ENCODE assay signal across 17 cellular contexts in genomic region chr9:112002131-112002846, GRCh38.
A peak's percentile ranks its signal among the peaks of the same experiment; 100 is the strongest.
DNase-seq lines count a peak whose midpoint lies in the region; ATAC-seq and TF ChIP-seq lines count a peak whose summit lies in the region.
"Had no signal": no experiment of that assay in that cellular context is flagged by ENCODE, and none has a peak within 500 bp of the region (broad histone marks: within the 10 kb centered on the region; RNA-seq: fewer than 3 reads in every experiment).

No MANE protein-coding gene starts in this region.

- no peak overlapping the region for H3K4me3 ChIP-seq in neural progenitor cell
- H3K4me3 ChIP-seq: GM23338, Peyer's patch, uterus had no signal

- H3K4me1 ChIP-seq in neural progenitor cell = peaks cover 17% of the 10 kb centered on the region
- H3K4me1 ChIP-seq: BE2C, uterus had no signal

- no peak overlapping the region for H3K9ac ChIP-seq in neural progenitor cell

- no peak overlapping the region for H3K27ac ChIP-seq in neural progenitor cell
- H3K27ac ChIP-seq: uterus had no signal

- H3F3A ChIP-seq in neural progenitor cell (ENCODE audit: low read depth) = peaks cover 20% of the 10 kb centered on the region

- TF ChIP-seq CTCF in endothelial cell (IDR thresholded peaks at IDR 0.05; ENCODE audit: unreplicated experiment) = no peak
- TF ChIP-seq CTCF in neural progenitor cell (IDR thresholded peaks at IDR 0.05) = no peak
- TF ChIP-seq CTCF in natural killer cell (IDR thresholded peaks at IDR 0.05) = no peak

- no peak overlapping the region for H3K4me2 ChIP-seq in neural progenitor cell
- H3K4me2 ChIP-seq: GM23338 had no signal

- no peaks in the 10 kb centered on the region for H4K20me1 ChIP-seq in neural progenitor cell (ENCODE audit: low read depth)

- H3K27ac Mint-ChIP-seq in endothelial cell (ENCODE audit: unreplicated experiment) = peak overlapping the region; percentile 78
- no peak overlapping the region for H3K27ac Mint-ChIP-seq in neural progenitor cell
- H3K27ac Mint-ChIP-seq in natural killer cell = no peak overlapping the region
- H3K27ac Mint-ChIP-seq: activated CD8-positive, alpha-beta memory T cell treated with anti-CD3 and anti-CD28 coated beads, Interleukin-2, amount 10 ng/mL, durations not matched to agents 7 days and 5 days; GM23338; memory B cell had no signal

- H3K9me3 Mint-ChIP-seq in endothelial cell (ENCODE audit: unreplicated experiment) = no peaks in the 10 kb centered on the region
- H3K9me3 Mint-ChIP-seq in neural progenitor cell = no peaks in the 10 kb centered on the region
- H3K9me3 Mint-ChIP-seq in natural killer cell = no peaks in the 10 kb centered on the region
- H3K9me3 Mint-ChIP-seq: GM23338, memory B cell had no signal

- intact Hi-C loops in natural killer cell (cut with micrococcal nuclease) = no loop called here

- H2AFZ ChIP-seq in neural progenitor cell (replicated peaks) = no peak overlapping the region
- H2AFZ ChIP-seq: GM23338 had no signal

- H3K36me3 ChIP-seq in neural progenitor cell = no peaks in the 10 kb centered on the region
- H3K36me3 ChIP-seq: BE2C, Peyer's patch, uterus had no signal

- peaks cover 37% of the 10 kb centered on the region for H3K4me1 Mint-ChIP-seq in endothelial cell (ENCODE audit: unreplicated experiment)
- H3K4me1 Mint-ChIP-seq in neural progenitor cell = peaks cover 22% of the 10 kb centered on the region
- peaks cover 0 to 4% of the 10 kb centered on the region in 2 donors for H3K4me1 Mint-ChIP-seq in natural killer cell

- H3K27me3 Mint-ChIP-seq in endothelial cell (ENCODE audit: unreplicated experiment) (peaks cover 1% of the 10 kb centered on the region), neural progenitor cell (ENCODE audit: insufficient read depth, low read depth) (peaks cover 7% of the 10 kb centered on the region), natural killer cell (ENCODE audit: low read depth in 2 of 2) (peaks cover 0 to 3% of the 10 kb centered on the region in 2 donors)
- H3K27me3 Mint-ChIP-seq: memory B cell had no signal

- ATAC-seq in HG03095 (IDR thresholded peaks at IDR 0.05; ENCODE audit: unreplicated experiment) (no peak), natural killer cell (no peak), HG02840 (IDR thresholded peaks at IDR 0.05; ENCODE audit: low FRiP score, unreplicated experiment) (no peak)
- ATAC-seq: activated CD8-positive, alpha-beta memory T cell treated with anti-CD3 and anti-CD28 coated beads, Interleukin-2, amount 10 ng/mL, durations not matched to agents 7 days and 5 days; GM23338 had no signal

- H3K27me3 ChIP-seq in neural progenitor cell = no peaks in the 10 kb centered on the region
- H3K27me3 ChIP-seq: BE2C, Peyer's patch, uterus had no signal

- no peaks in the 10 kb centered on the region for H3K79me2 ChIP-seq in neural progenitor cell (ENCODE audit: low read depth)

- H3K36me3 Mint-ChIP-seq in endothelial cell (ENCODE audit: low read depth, unreplicated experiment) (peaks cover 3% of the 10 kb centered on the region), neural progenitor cell (no peaks in the 10 kb centered on the region), natural killer cell (no peaks in the 10 kb centered on the region)
- H3K36me3 Mint-ChIP-seq: activated CD8-positive, alpha-beta memory T cell treated with anti-CD3 and anti-CD28 coated beads, Interleukin-2, amount 10 ng/mL, durations not matched to agents 7 days and 5 days; memory B cell had no signal

- peak in 2 of 3 donors; percentile 2 to 10 for DNase-seq in stimulated activated CD4-positive, alpha-beta T cell treated with anti-CD3 and anti-CD28 coated beads, TNF-alpha, amount 100 ng/mL, for 1 hour (ENCODE audit: low read depth in 3 of 3, low spot score in 1 of 3)
- DNase-seq in stimulated activated CD4-positive, alpha-beta T cell treated with anti-CD3 and anti-CD28 coated beads, Interleukin-2, amount 100 ng/mL, for 24 hours = no peak
- DNase-seq in activated CD4-positive, alpha-beta T cell treated with anti-CD3 and anti-CD28 coated beads for 4 hours = peak; percentile 5 to 9
- DNase-seq in endothelial cell (ENCODE audit: low spot score) (no peak), neural progenitor cell (ENCODE audit: low spot score) (no peak), natural killer cell (no peak)
- DNase-seq: activated CD8-positive, alpha-beta memory T cell treated with anti-CD3 and anti-CD28 coated beads, Interleukin-2, amount 10 ng/mL, durations not matched to agents 7 days and 5 days; aorta; BE2C; NCI-H1417; NCI-H345; Peyer's patch; uterus had no signal

- peak overlapping the region; percentile 34 for H3K4me3 Mint-ChIP-seq in endothelial cell (ENCODE audit: unreplicated experiment)
- no peak overlapping the region for H3K4me3 Mint-ChIP-seq in neural progenitor cell
- H3K4me3 Mint-ChIP-seq in natural killer cell = no peak overlapping the region
- H3K4me3 Mint-ChIP-seq: activated CD8-positive, alpha-beta memory T cell treated with anti-CD3 and anti-CD28 coated beads, Interleukin-2, amount 10 ng/mL, durations not matched to agents 7 days and 5 days; GM23338; memory B cell had no signal

- no peaks in the 10 kb centered on the region for H3K9me3 ChIP-seq in neural progenitor cell (ENCODE audit: low read depth)
- H3K9me3 ChIP-seq: BE2C, Peyer's patch, uterus had no signal

Comparison
In these comparisons a context has a peak if more than half of its experiments do, and no peak if none do; other contexts are left out.
1. DNase-seq: peak in stimulated activated CD4-positive, alpha-beta T cell treated with anti-CD3 and anti-CD28 coated beads, TNF-alpha, amount 100 ng/mL, for 1 hour (2 of 3) and activated CD4-positive, alpha-beta T cell treated with anti-CD3 and anti-CD28 coated beads for 4 hours (2 of 2); none in stimulated activated CD4-positive, alpha-beta T cell treated with anti-CD3 and anti-CD28 coated beads, Interleukin-2, amount 100 ng/mL, for 24 hours (0 of 2), endothelial cell (single experiment), neural progenitor cell (single experiment) and natural killer cell (single experiment).